8 cellular contexts compared by ENCODE assay signal in the genomic region with DNA sequence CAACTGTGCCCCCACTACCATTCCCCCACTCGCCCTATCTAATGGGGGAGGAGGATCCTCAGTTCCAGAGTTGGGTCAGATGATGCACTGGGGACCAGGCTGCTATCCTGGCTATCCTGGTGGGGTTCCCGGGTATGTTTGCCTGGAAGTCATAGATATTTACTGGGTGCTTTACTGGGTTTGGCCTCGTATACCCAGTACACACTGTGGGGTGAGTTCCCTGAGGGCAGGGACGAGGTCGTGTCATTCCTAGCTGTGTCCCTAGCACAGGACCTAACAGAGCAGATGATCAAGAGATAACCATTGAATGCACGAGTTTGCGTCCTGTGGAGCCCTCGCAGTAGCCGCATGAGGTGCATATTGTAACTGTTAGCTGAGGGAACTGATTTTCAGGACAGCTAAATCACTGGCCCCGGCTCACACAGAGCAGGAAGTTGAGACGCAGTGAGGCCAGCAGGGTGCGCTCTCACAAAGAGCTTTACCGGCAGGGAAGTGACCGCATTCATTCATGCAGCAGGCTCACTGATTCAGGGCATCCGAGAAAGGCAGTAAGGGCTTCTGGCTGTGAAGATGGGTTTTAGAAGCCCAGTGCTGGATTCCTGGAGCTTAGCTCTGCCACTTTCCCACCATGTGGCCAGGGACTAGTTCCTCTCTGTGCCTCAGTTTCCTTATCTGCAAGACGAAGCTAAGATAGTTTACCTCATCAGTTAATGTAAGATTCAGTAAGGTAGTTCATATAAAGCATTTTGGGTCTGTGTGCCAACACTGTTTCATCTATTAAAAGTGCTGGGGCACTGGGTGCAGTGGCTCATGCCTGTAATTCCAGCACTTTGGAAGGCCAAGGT. TPM values are rescaled to one million over a fixed set of nuclear protein-coding genes. Genes with fewer than 3 reads are reported as not detected.
A peak's percentile ranks its signal among the peaks of the same experiment; 100 is the strongest.
DNase-seq lines count a peak whose midpoint lies in the region; ATAC-seq, FAIRE-seq and TF ChIP-seq lines count a peak whose summit lies in the region.

No MANE protein-coding gene starts in this region.

- no peaks in the 10 kb centered on the region for H3K9me3 Mint-ChIP-seq in CD14-positive monocyte

- FAIRE-seq in HTR-8/SVneo (lab: Jason Lieb, UNC) = peak; percentile 42

- intact Hi-C loops in CD14-positive monocyte (cut with micrococcal nuclease) = loop anchor here in 1 of 2 donors (10.0 kb wide), 1 partner anchor 675 kb away; a partner anchor contains a TSS

- WGBS in liver = 73% methylated on average over 16 of the region's 16 CpGs

- H3K9ac ChIP-seq in liver (ENCODE audit: low read depth in 1 of 2, low read length in 2 of 2) = no peak overlapping the region

- peaks cover 28% of the 10 kb centered on the region for H3K36me3 ChIP-seq in brain microvascular endothelial cell (replicated peaks)
- peaks cover 3 to 16% (median 10%) of the 10 kb centered on the region in 4 donors for H3K36me3 ChIP-seq in liver (ENCODE audit: control insufficient read depth in 4 of 4, insufficient read depth in 3 of 4, low read depth in 1 of 4, low read length in 3 of 4)

- H3K9me3 ChIP-seq in liver (ENCODE audit: control insufficient read depth in 4 of 4, low read length in 3 of 4) = no peaks in the 10 kb centered on the region

- in situ Hi-C loops in brain microvascular endothelial cell (cut with HindIII; ENCODE audit: low pct_ligation_motif_present, low sequenced_read_pairs) = no loop called here

- peaks cover 0 to 2% (median 0%) of the 10 kb centered on the region in 3 donors for H3K27me3 Mint-ChIP-seq in CD14-positive monocyte (ENCODE audit: low read depth in 3 of 3)

- H3K27ac Mint-ChIP-seq in CD14-positive monocyte = peak overlapping the region in 3 of 7 donors; percentile 10 to 74 (median 42)

- no peak overlapping the region for H3K4me3 Mint-ChIP-seq in CD14-positive monocyte

- no peak for ATAC-seq in omental fat pad (ENCODE audit: low FRiP score)

- H3K36me3 Mint-ChIP-seq in CD14-positive monocyte = peaks cover 23 to 46% of the 10 kb centered on the region in 2 donors

- DNase-seq in CD14-positive monocyte (ENCODE audit: low spot score) (no peak), HTR-8/SVneo (ENCODE audit: insufficient read length, low spot score) (peak; percentile 55), UCSD-AML1 (lab: John Stamatoyannopoulos, UW; ENCODE audit: unreplicated experiment) (peak; percentile 41), brain microvascular endothelial cell (peak; percentile 72), omental fat pad (ENCODE audit: low spot score) (no peak), NCI-H2107 treated with DMSO at 0.1 percent for 48 hours (lab: John Stamatoyannopoulos, UW; ENCODE audit: unreplicated experiment) (no peak)
- peak; percentile 79 for DNase-seq in stimulated activated CD8-positive, alpha-beta memory T cell treated with anti-CD3 and anti-CD28 coated beads, Interleukin-4, amount 100 ng/mL, for 48 hours

- peaks cover 6% of the 10 kb centered on the region for H3K4me1 Mint-ChIP-seq in CD14-positive monocyte

- H3K27ac ChIP-seq in brain microvascular endothelial cell (no peak overlapping the region), liver (ENCODE audit: low read depth in 1 of 2, low read length in 2 of 2) (no peak overlapping the region)

- peaks cover 0 to 5% (median 2%) of the 10 kb centered on the region in 4 donors for H3K4me1 ChIP-seq in liver (ENCODE audit: control insufficient read depth in 4 of 4, insufficient read depth in 4 of 4, low read length in 3 of 4)

- no peaks in the 10 kb centered on the region for H3K27me3 ChIP-seq in brain microvascular endothelial cell (replicated peaks)
- no peaks in the 10 kb centered on the region for H3K27me3 ChIP-seq in liver (ENCODE audit: control insufficient read depth in 4 of 4, insufficient read depth in 4 of 4, low read length in 3 of 4)

- TF ChIP-seq RAD21 in liver (IDR thresholded peaks at IDR 0.05) = peak; percentile 34 to 74

- TF ChIP-seq CTCF in CD14-positive monocyte (IDR thresholded peaks at IDR 0.05) = peak; percentile 68
- peak; percentile 90 for TF ChIP-seq CTCF in brain microvascular endothelial cell (IDR thresholded peaks at IDR 0.05; ENCODE audit: low read depth, low read length, missing control alignments)
- peak; percentile 29 for TF ChIP-seq CTCF in liver (IDR thresholded peaks at IDR 0.05; ENCODE audit: low read depth, low read length, missing input control)
- TF ChIP-seq CTCF in omental fat pad (IDR thresholded peaks at IDR 0.05) = no peak

- no peak overlapping the region for H3K4me3 ChIP-seq in brain microvascular endothelial cell (ENCODE audit: low read depth, low read length)
- H3K4me3 ChIP-seq in liver (ENCODE audit: low read depth in 1 of 3, low read length in 3 of 3) = no peak overlapping the region

TF ChIP-seq in liver, 16 proteins besides CTCF, POLR2A, EP300 and RAD21:
- TF ChIP-seq RXRA (IDR thresholded peaks at IDR 0.05) = no peak
- no peak for TF ChIP-seq HNF4A (conservative IDR thresholded peaks at IDR 0.05)
TF ChIP-seq in liver: peak in this region for 0.

RNA-seq across cellular contexts. Expression of a gene that starts 6.0 kb away (rescaled TPM):
- polyA plus RNA-seq in CD14-positive monocyte = 10 to 100 TPM; 40.1 to 41.9 TPM
- 10 to 100 TPM; 52.5 to 80.1 TPM for total RNA-seq in liver
- polyA plus RNA-seq in liver = 10 to 100 TPM; 29.6 to 46.7 TPM
- total RNA-seq in omental fat pad = 10 to 100 TPM; 66.3 to 83.9 (median 72.4) TPM

RNA-seq across cellular contexts. Expression of a gene that starts 6.6 kb away (rescaled TPM):
- 10 to 100 TPM; 13.3 to 21.3 TPM for polyA plus RNA-seq in CD14-positive monocyte
- total RNA-seq in liver = 1 to 10 TPM; 8.4 to 8.7 TPM
- polyA plus RNA-seq in liver = 1 to 10 TPM; 2.6 to 4.2 TPM
- 10 to 100 TPM; 34.3 to 41.0 (median 38.8) TPM for total RNA-seq in omental fat pad

RNA-seq across cellular contexts. Expression of a gene that starts 17.2 kb away (rescaled TPM):
- polyA plus RNA-seq in CD14-positive monocyte = not detected
- not detected for total RNA-seq in liver
- polyA plus RNA-seq in liver = not detected
- not detected for total RNA-seq in omental fat pad

RNA-seq across cellular contexts. Expression of a gene that starts 24.4 kb away (rescaled TPM):
- polyA plus RNA-seq in CD14-positive monocyte = not detected
- total RNA-seq in liver = not detected
- polyA plus RNA-seq in liver = not detected
- not detected for total RNA-seq in omental fat pad

RNA-seq across cellular contexts. Expression of a gene that starts 32.0 kb away (rescaled TPM):
- polyA plus RNA-seq in CD14-positive monocyte = not detected
- total RNA-seq in liver = not detected
- not detected for polyA plus RNA-seq in liver
- not detected for total RNA-seq in omental fat pad

Comparison
In these comparisons a context has a peak if more than half of its experiments do, and no peak if none do; other contexts are left out.
1. DNase-seq: peak in HTR-8/SVneo (single experiment), UCSD-AML1 (single experiment), brain microvascular endothelial cell (single experiment) and stimulated activated CD8-positive, alpha-beta memory T cell treated with anti-CD3 and anti-CD28 coated beads, Interleukin-4, amount 100 ng/mL, for 48 hours (single experiment); none in CD14-positive monocyte (single experiment), omental fat pad (single experiment) and NCI-H2107 treated with DMSO at 0.1 percent for 48 hours (single experiment).
2. CTCF ChIP-seq: peak in CD14-positive monocyte (single experiment), brain microvascular endothelial cell (single experiment) and liver (single experiment); none in omental fat pad (0 of 3).